Comparison of ENCODE assay signal across 17 cellular contexts in the genomic region with DNA sequence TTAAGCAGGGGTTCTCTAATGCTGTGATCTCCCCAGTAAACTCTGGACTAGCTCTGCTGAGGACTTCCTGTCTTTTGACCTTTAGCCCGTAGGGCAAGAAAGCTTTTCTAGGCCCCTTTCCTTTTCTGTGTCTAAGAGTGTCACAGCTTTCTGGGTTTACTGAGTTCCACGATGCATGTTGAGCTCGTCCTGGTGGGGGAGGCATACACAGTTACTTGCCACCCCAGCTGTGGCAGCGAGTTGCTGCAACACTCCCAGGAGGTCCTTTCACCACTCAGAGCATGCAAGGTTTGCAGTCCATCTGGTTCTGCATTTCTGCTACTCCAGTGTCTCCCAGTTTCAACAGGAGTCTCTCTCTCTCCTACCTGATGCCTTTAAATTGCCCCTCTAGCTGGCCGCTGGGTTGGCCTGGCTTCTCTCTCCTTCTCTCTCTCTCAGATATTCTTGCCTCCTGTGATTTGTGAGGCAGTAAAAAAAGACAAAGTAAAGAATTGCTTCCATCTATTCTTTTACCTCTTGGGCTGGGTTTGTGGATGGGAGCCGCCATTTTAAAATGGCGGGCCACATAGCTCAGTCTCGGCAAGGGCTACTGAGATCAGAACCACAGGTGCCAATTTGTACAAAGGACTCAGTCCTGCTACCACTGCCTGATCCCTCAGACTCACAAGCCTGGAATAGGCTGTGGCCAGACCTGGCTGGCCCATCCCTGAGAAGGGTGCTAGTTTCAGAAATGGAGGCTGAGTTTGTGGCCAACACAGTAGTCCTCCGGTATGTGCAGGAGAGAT. TPM values are rescaled to one million over a fixed set of nuclear protein-coding genes. Genes with fewer than 3 reads are reported as not detected.
"Had no signal": no experiment of that assay in that cellular context is flagged by ENCODE, and none has a peak within 500 bp of the region (broad histone marks: within the 10 kb centered on the region; RNA-seq: fewer than 3 reads in every experiment).

No MANE protein-coding gene starts in this region.

- H3K27ac Mint-ChIP-seq: activated T-cell treated with anti-CD3 and anti-CD28 coated beads, Interleukin-2, amount 50 U/mL, for 72 hours; neural progenitor cell; WTC11 had no signal

- H3K36me3 Mint-ChIP-seq: neural progenitor cell, WTC11 had no signal

- H3K9me3 Mint-ChIP-seq: activated T-cell treated with anti-CD3 and anti-CD28 coated beads, Interleukin-2, amount 50 U/mL, for 72 hours; neural progenitor cell; WTC11 had no signal

- H3K4me1 ChIP-seq: adrenal gland, left ventricle myocardium inferior, neural progenitor cell, tibial nerve had no signal

- H3K4me3 ChIP-seq: adrenal gland, gastroesophageal sphincter, left ventricle myocardium inferior, neural progenitor cell, skin epidermis, tibial nerve, vagina had no signal

- H3K4me3 Mint-ChIP-seq: activated T-cell treated with anti-CD3 and anti-CD28 coated beads, Interleukin-2, amount 50 U/mL, for 72 hours; neural progenitor cell; WTC11 had no signal

- H3K27me3 ChIP-seq: adrenal gland, gastroesophageal sphincter, neural progenitor cell, tibial nerve, vagina had no signal

- ATAC-seq: activated T-cell treated with anti-CD3 and anti-CD28 coated beads, Interleukin-2, amount 50 U/mL, for 72 hours; gastroesophageal sphincter; WTC11 had no signal

- DNase-seq: activated naive CD4-positive, alpha-beta T cell; activated T-cell treated with anti-CD3 and anti-CD28 coated beads, Interleukin-2, amount 50 U/mL, for 72 hours; adrenal gland; effector CD8-positive, alpha-beta T cell; kidney; left ventricle myocardium inferior; mesenchymal stem cell; posterior cingulate gyrus; stimulated activated CD4-positive, alpha-beta T cell treated with anti-CD3 and anti-CD28 coated beads, Interleukin-4, amount 100 ng/mL, for 4 hours; T-helper 1 cell had no signal

- H3K36me3 ChIP-seq: adrenal gland, gastroesophageal sphincter, left ventricle myocardium inferior, neural progenitor cell, vagina had no signal

- H3K9me3 ChIP-seq: adrenal gland, gastroesophageal sphincter, left ventricle myocardium inferior, tibial nerve, vagina had no signal

- H3K27ac ChIP-seq: adrenal gland, coronary artery, gastroesophageal sphincter, left ventricle myocardium inferior, neural progenitor cell, tibial nerve, vagina had no signal

RNA-seq across cellular contexts. Expression of a gene that starts 36.2 kb away (rescaled TPM):
- total RNA-seq: WTC11 had no signal
